ENCODE assay signal across 8 cellular contexts in genomic region chr18:26091047-26091630, GRCh38. TPM values are rescaled to one million over a fixed set of nuclear protein-coding genes. Genes with fewer than 3 reads are reported as not detected.
DNase-seq lines count a peak whose midpoint lies in the region; ATAC-seq lines count a peak whose summit lies in the region.

No MANE protein-coding gene starts in this region.

- no peak overlapping the region for H3K27ac ChIP-seq in SK-N-MC

- no peaks in the 10 kb centered on the region for H3K27me3 ChIP-seq in endocrine pancreas (ENCODE audit: control insufficient read depth, insufficient read depth, low read length)

- H3K36me3 ChIP-seq in SK-N-MC (ENCODE audit: insufficient read depth, low read length) (peaks cover 14% of the 10 kb centered on the region), endocrine pancreas (ENCODE audit: control insufficient read depth, insufficient read depth, low read length) (no peaks in the 10 kb centered on the region)

- H3K4me1 Mint-ChIP-seq in naive B cell: peaks cover 18 to 30% (median 21%) of the 10 kb centered on the region in 3 donors

- H3K9me3 Mint-ChIP-seq in naive B cell: peaks cover 0 to under 1% (median 0%) of the 10 kb centered on the region in 7 donors

- H3K4me1 ChIP-seq in endocrine pancreas (ENCODE audit: control insufficient read depth, insufficient read depth, low read length): peaks cover 13% of the 10 kb centered on the region

- peaks cover 0 to 6% of the 10 kb centered on the region in 2 donors for H3K36me3 Mint-ChIP-seq in naive B cell

- ATAC-seq in GM19467 (IDR thresholded peaks at IDR 0.05; ENCODE audit: unreplicated experiment): peak; percentile 44
- ATAC-seq in HG03469 (IDR thresholded peaks at IDR 0.05; ENCODE audit: unreplicated experiment): peak; percentile 28
- peak; percentile 29 to 35 for ATAC-seq in naive B cell (ENCODE audit: low read depth in 2 of 2)

- H3K9ac ChIP-seq in SK-N-MC (ENCODE audit: insufficient read length) (peak overlapping the region; percentile 84), endocrine pancreas (ENCODE audit: control insufficient read depth, insufficient read depth, low read length) (peak overlapping the region; percentile 60)

- peak overlapping the region; percentile 97 to 100 (median 99) for H3K27ac Mint-ChIP-seq in naive B cell

- H3K27me3 Mint-ChIP-seq in naive B cell: no peaks in the 10 kb centered on the region

- no peaks in the 10 kb centered on the region for H3K9me3 ChIP-seq in SK-N-MC (ENCODE audit: low read depth, low read length)
- no peaks in the 10 kb centered on the region for H3K9me3 ChIP-seq in endocrine pancreas (ENCODE audit: control insufficient read depth, low read length)

- DNase-seq in GDM1 (lab: John Stamatoyannopoulos, UW) (peak; percentile 84), SK-N-MC (ENCODE audit: low read depth, low spot score) (no peak), naive B cell (no peak), NCI-H2081 (lab: John Stamatoyannopoulos, UW) (no peak), CD1c-positive myeloid dendritic cell (ENCODE audit: extremely low spot score) (no peak)

- H3K4me3 ChIP-seq in SK-N-MC (peak overlapping the region; percentile 91), endocrine pancreas (ENCODE audit: control insufficient read depth, insufficient read depth, low read length) (peak overlapping the region; percentile 56)

- peak overlapping the region; percentile 86 to 98 (median 98) for H3K4me3 Mint-ChIP-seq in naive B cell

RNA-seq across cellular contexts. Expression of gene SS18, which starts 0.7 kb away (rescaled TPM):
- 10 to 100 TPM; 31.4 to 53.5 (median 41.2) TPM for polyA plus RNA-seq in naive B cell (ENCODE audit: low read depth in 6 of 6)

RNA-seq across cellular contexts. Expression of gene PSMA8, which starts 42.5 kb away (rescaled TPM):
- 1 to 10 TPM in 5 of 6 donors, under 1 TPM in 1; 0.76 to 3.9 (median 2.9) TPM for polyA plus RNA-seq in naive B cell (ENCODE audit: low read depth in 6 of 6)
